Comparison of ENCODE assay signal across 1 cellular context in genomic region chr6:79076881-79077641, GRCh38.
A peak's percentile ranks its signal among the peaks of the same experiment; 100 is the strongest.
TF ChIP-seq lines count a peak whose summit lies in the region.

No MANE protein-coding gene starts in this region.

TF ChIP-seq in K562, 482 proteins besides CTCF, POLR2A, EP300 and RAD21 (continued from another document and continues in another):
- TF ChIP-seq MGA (IDR thresholded peaks at IDR 0.05) (no peak), SP2 (IDR thresholded peaks at IDR 0.05; ENCODE audit: extremely low read depth, low read depth, low read length, poor library complexity, severe bottlenecking) (no peak), OTX1 (CRISPR knock-in tag; IDR thresholded peaks at IDR 0.05) (no peak), ZBTB1 (CRISPR knock-in tag; IDR thresholded peaks at IDR 0.05; ENCODE audit: borderline replicate concordance, low read depth) (no peak), ZNF197 (CRISPR knock-in tag; IDR thresholded peaks at IDR 0.05; ENCODE audit: low read depth) (peak; percentile 95), ZSCAN32 (CRISPR knock-in tag; IDR thresholded peaks at IDR 0.05) (no peak), ZBTB17 (CRISPR knock-in tag; IDR thresholded peaks at IDR 0.05) (peak; percentile 67; the same call in 1 of the 2 replicates), EP400 (IDR thresholded peaks at IDR 0.05) (no peak), JUND (IDR thresholded peaks at IDR 0.05; ENCODE audit: borderline replicate concordance, low read depth, low read length) (no peak; the same call in 1 of the 2 replicates), JUND (tag; IDR thresholded peaks at IDR 0.05; ENCODE audit: borderline replicate concordance, low read depth, low read length) (no peak), CC2D1A (IDR thresholded peaks at IDR 0.05) (no peak), ZNF24 (IDR thresholded peaks at IDR 0.05) (0 out of 2 replicates have a peak, but pooled peaks have one; percentile 36), GTF2B (IDR thresholded peaks at IDR 0.05; ENCODE audit: extremely low read depth, insufficient read length) (no peak), ZNF79 (CRISPR knock-in tag; IDR thresholded peaks at IDR 0.05; ENCODE audit: low read depth) (no peak), FOXK1 (CRISPR knock-in tag; IDR thresholded peaks at IDR 0.05; ENCODE audit: borderline replicate concordance) (no peak), ZNF395 (CRISPR knock-in tag; IDR thresholded peaks at IDR 0.05) (peak; percentile 91), PHF21A (IDR thresholded peaks at IDR 0.05; ENCODE audit: borderline replicate concordance, low read depth) (no peak), NRF1 (conservative IDR thresholded peaks at IDR 0.05 in 1 of 2, IDR thresholded peaks at IDR 0.05 in 1 of 2) (peak in 1 of 2 experiments; percentile 70; a peak in 2 of 4 replicates), ESRRA (IDR thresholded peaks at IDR 0.05; ENCODE audit: borderline replicate concordance, low read depth) (no peak), CREM (IDR thresholded peaks at IDR 0.05; ENCODE audit: low read depth) (peak; percentile 62), CBX1 (IDR thresholded peaks at IDR 0.05; ENCODE audit: low read depth) (no peak), PML (IDR thresholded peaks at IDR 0.05; ENCODE audit: low read length) (peak; percentile 51; the same call in 1 of the 2 replicates), ILF3 (IDR thresholded peaks at IDR 0.05; ENCODE audit: borderline replicate concordance) (no peak), ZNF384 (IDR thresholded peaks at IDR 0.05; ENCODE audit: low read depth, low read length) (no peak), CBFA2T3 (IDR thresholded peaks at IDR 0.05) (no peak), ARID1B (IDR thresholded peaks at IDR 0.05) (no peak), SAP30 (IDR thresholded peaks at IDR 0.05; ENCODE audit: borderline replicate concordance, insufficient read depth, low read depth, low read length, poor library complexity, severe bottlenecking) (no peak), HBP1 (CRISPR knock-in tag; IDR thresholded peaks at IDR 0.05) (no peak), THRB (CRISPR knock-in tag; conservative IDR thresholded peaks at IDR 0.05) (no peak), ZMIZ1 (IDR thresholded peaks at IDR 0.05; ENCODE audit: low read depth in 2 of 2, low read length in 2 of 2) (no peak), CBX3 (IDR thresholded peaks at IDR 0.05; ENCODE audit: borderline replicate concordance in 1 of 2, low read length in 2 of 2) (peak in 1 of 2 experiments; percentile 43; a peak in 1 of 3 replicates), SP1 (CRISPR knock-in tag; IDR thresholded peaks at IDR 0.05) (no peak), HDAC1 (IDR thresholded peaks at IDR 0.05) (no peak), PURB (CRISPR knock-in tag; IDR thresholded peaks at IDR 0.05; ENCODE audit: low read depth) (no peak), FOXJ2 (tag; IDR thresholded peaks at IDR 0.05) (peak; percentile 82), NFXL1 (CRISPR knock-in tag; IDR thresholded peaks at IDR 0.05) (no peak), ETV1 (tag; conservative IDR thresholded peaks at IDR 0.05; ENCODE audit: low read depth) (no peak), MBD1 (CRISPR knock-in tag; IDR thresholded peaks at IDR 0.05) (no peak)
